ENCODE assay signal across 1 cellular context in genomic region chr17:15966183-15966878, GRCh38.
TF ChIP-seq lines count a peak whose summit lies in the region.

No MANE protein-coding gene starts in this region.

TF ChIP-seq in HepG2, 621 proteins besides CTCF, POLR2A, EP300 and RAD21 (continues in another document):
- TF ChIP-seq ZFP62 (CRISPR knock-in tag; IDR thresholded peaks at IDR 0.05) (no peak), PAX8 (CRISPR knock-in tag; IDR thresholded peaks at IDR 0.05; ENCODE audit: borderline replicate concordance) (no peak), RBM22 (optimal IDR thresholded peaks at IDR 0.05; ENCODE audit: low read length) (no peak), ZMYM4 (CRISPR knock-in tag; IDR thresholded peaks at IDR 0.05) (peak; percentile 34), SOX13 (IDR thresholded peaks at IDR 0.05) (no peak), SOX13 (CRISPR knock-in tag; conservative IDR thresholded peaks at IDR 0.05 in 1 of 2, IDR thresholded peaks at IDR 0.05 in 1 of 2) (peak in 1 of 2 experiments; percentile 51; a peak in 1 of 4 replicates), ZNF354B (CRISPR knock-in tag; IDR thresholded peaks at IDR 0.05) (no peak), HBP1 (CRISPR knock-in tag; IDR thresholded peaks at IDR 0.05; ENCODE audit: low read depth) (0 out of 2 replicates have a peak, but pooled peaks have one; percentile 18), SRF (IDR thresholded peaks at IDR 0.05; ENCODE audit: low read depth, low read length) (peak; percentile 31; the same call in 1 of the 2 replicates), ETV5 (CRISPR knock-in tag; IDR thresholded peaks at IDR 0.05; ENCODE audit: borderline replicate concordance) (peak; percentile 91), ZNF556 (CRISPR knock-in tag; IDR thresholded peaks at IDR 0.05; ENCODE audit: borderline replicate concordance) (no peak), ZNF225 (CRISPR knock-in tag; IDR thresholded peaks at IDR 0.05) (no peak), ZNF205 (CRISPR knock-in tag; IDR thresholded peaks at IDR 0.05) (no peak), CERS6 (CRISPR knock-in tag; IDR thresholded peaks at IDR 0.05) (no peak), ZNF510 (CRISPR knock-in tag; IDR thresholded peaks at IDR 0.05; ENCODE audit: low read depth) (no peak), TARDBP (CRISPR knock-in tag; IDR thresholded peaks at IDR 0.05) (peak; percentile 44; the same call in 1 of the 2 replicates), ZUFSP (CRISPR knock-in tag; IDR thresholded peaks at IDR 0.05; ENCODE audit: borderline replicate concordance) (no peak), YEATS4 (CRISPR knock-in tag; IDR thresholded peaks at IDR 0.05; ENCODE audit: borderline replicate concordance) (peak; percentile 37; the same call in 1 of the 2 replicates), ZFP1 (CRISPR knock-in tag; IDR thresholded peaks at IDR 0.05) (no peak), ZNF572 (CRISPR knock-in tag; IDR thresholded peaks at IDR 0.05) (no peak), ZNF614 (CRISPR knock-in tag; IDR thresholded peaks at IDR 0.05; ENCODE audit: borderline replicate concordance) (no peak), ERF (CRISPR knock-in tag; IDR thresholded peaks at IDR 0.05) (no peak; the same call in 1 of the 2 replicates), ZNF563 (CRISPR knock-in tag; IDR thresholded peaks at IDR 0.05) (no peak), DPF2 (CRISPR knock-in tag; IDR thresholded peaks at IDR 0.05; ENCODE audit: borderline replicate concordance, low read depth) (peak; percentile 58; the same call in 1 of the 2 replicates), ETV6 (CRISPR knock-in tag; conservative IDR thresholded peaks at IDR 0.05) (no peak), PAXIP1 (CRISPR knock-in tag; conservative IDR thresholded peaks at IDR 0.05) (peak; percentile 70), ZNF607 (CRISPR knock-in tag; IDR thresholded peaks at IDR 0.05; ENCODE audit: borderline replicate concordance) (no peak), ZSCAN31 (CRISPR knock-in tag; IDR thresholded peaks at IDR 0.05; ENCODE audit: low read depth) (0 out of 2 replicates have a peak, but pooled peaks have one; percentile 12), ZNF512 (CRISPR knock-in tag; IDR thresholded peaks at IDR 0.05) (no peak), MED1 (CRISPR knock-in tag; IDR thresholded peaks at IDR 0.05) (peak; percentile 54), SP2 (CRISPR knock-in tag; IDR thresholded peaks at IDR 0.05) (peak; percentile 80), PRDM10 (CRISPR knock-in tag; IDR thresholded peaks at IDR 0.05; ENCODE audit: low read depth) (0 out of 2 replicates have a peak, but pooled peaks have one; percentile 17), ZNF547 (CRISPR knock-in tag; IDR thresholded peaks at IDR 0.05) (peak; percentile 41; the same call in 1 of the 2 replicates), RXRB (CRISPR knock-in tag; IDR thresholded peaks at IDR 0.05; ENCODE audit: borderline replicate concordance) (peak; percentile 51; the same call in 1 of the 2 replicates), MIXL1 (CRISPR knock-in tag; IDR thresholded peaks at IDR 0.05) (0 out of 2 replicates have a peak, but pooled peaks have one; percentile 8), ZNF652 (CRISPR knock-in tag; IDR thresholded peaks at IDR 0.05; ENCODE audit: borderline replicate concordance, low read depth) (no peak), JUNB (CRISPR knock-in tag; IDR thresholded peaks at IDR 0.05; ENCODE audit: borderline replicate concordance) (no peak), FOXA3 (CRISPR knock-in tag; IDR thresholded peaks at IDR 0.05) (peak; percentile 68), KLF12 (CRISPR knock-in tag; IDR thresholded peaks at IDR 0.05; ENCODE audit: borderline replicate concordance) (0 out of 2 replicates have a peak, but pooled peaks have one; percentile 7), BRCA1 (CRISPR knock-in tag; IDR thresholded peaks at IDR 0.05) (no peak), MIER3 (CRISPR knock-in tag; IDR thresholded peaks at IDR 0.05; ENCODE audit: borderline replicate concordance) (peak; percentile 34; the same call in 1 of the 2 replicates), ZNF333 (CRISPR knock-in tag; IDR thresholded peaks at IDR 0.05; ENCODE audit: borderline replicate concordance) (no peak), ZNF792 (CRISPR knock-in tag; IDR thresholded peaks at IDR 0.05) (0 out of 2 replicates have a peak, but pooled peaks have one; percentile 14), TCF7L2 (IDR thresholded peaks at IDR 0.05; ENCODE audit: low read depth, low read length) (no peak), SOX6 (IDR thresholded peaks at IDR 0.05) (no peak), SOX6 (CRISPR knock-in tag; IDR thresholded peaks at IDR 0.05) (peak; percentile 24; the same call in 1 of the 2 replicates), ZNF569 (CRISPR knock-in tag; IDR thresholded peaks at IDR 0.05; ENCODE audit: borderline replicate concordance) (no peak), KLF16 (CRISPR knock-in tag; IDR thresholded peaks at IDR 0.05) (no peak), ZFP36L2 (CRISPR knock-in tag; IDR thresholded peaks at IDR 0.05) (no peak), ELF1 (CRISPR knock-in tag; IDR thresholded peaks at IDR 0.05) (0 out of 2 replicates have a peak, but pooled peaks have one; percentile 22), ZNF710 (CRISPR knock-in tag; IDR thresholded peaks at IDR 0.05; ENCODE audit: borderline replicate concordance) (no peak), LCORL (IDR thresholded peaks at IDR 0.05) (no peak), LCORL (CRISPR knock-in tag; IDR thresholded peaks at IDR 0.05) (peak; percentile 23; the same call in 1 of the 2 replicates), ZNF768 (CRISPR knock-in tag; IDR thresholded peaks at IDR 0.05) (no peak), KDM4B (CRISPR knock-in tag; IDR thresholded peaks at IDR 0.05) (no peak), ZNF343 (CRISPR knock-in tag; IDR thresholded peaks at IDR 0.05) (no peak), ISL2 (CRISPR knock-in tag; IDR thresholded peaks at IDR 0.05) (peak; percentile 64; the same call in 1 of the 2 replicates), DRAP1 (CRISPR knock-in tag; IDR thresholded peaks at IDR 0.05) (peak; percentile 82), DDIT3 (CRISPR knock-in tag; IDR thresholded peaks at IDR 0.05) (no peak)
